12 cellular contexts compared by ENCODE assay signal in the genomic region with DNA sequence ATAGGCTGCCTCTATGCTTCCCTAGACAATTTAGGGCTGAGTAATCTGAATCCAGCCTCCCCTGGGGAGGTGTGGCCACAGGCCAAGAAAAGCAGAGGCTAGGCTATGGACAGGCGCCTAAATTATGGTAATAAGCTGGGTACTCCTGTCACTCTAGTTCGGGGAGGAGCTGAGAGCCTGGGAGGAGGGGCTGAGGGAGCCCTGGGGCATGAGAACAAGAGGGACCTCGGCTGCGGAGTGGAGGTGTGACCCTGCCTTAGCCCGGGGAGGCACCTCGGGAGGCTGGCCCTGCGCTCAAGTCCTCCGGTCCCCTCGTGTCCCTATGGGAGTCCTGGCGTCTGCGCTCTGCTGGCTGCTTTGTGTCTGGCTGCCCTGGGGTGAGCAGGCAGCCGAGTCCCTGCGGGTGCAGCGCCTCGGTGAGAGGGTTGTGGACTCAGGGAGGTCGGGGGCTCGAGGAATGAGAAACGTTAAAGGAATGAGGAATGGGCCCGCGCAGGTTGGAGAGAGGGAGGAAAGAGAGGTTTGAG. TPM values are rescaled to one million over a fixed set of nuclear protein-coding genes. Genes with fewer than 3 reads are reported as not detected.
DNase-seq lines count a peak whose midpoint lies in the region; ATAC-seq and FAIRE-seq lines count a peak whose summit lies in the region.
"Had no signal": no experiment of that assay in that cellular context is flagged by ENCODE, and none has a peak within 500 bp of the region (broad histone marks: within the 10 kb centered on the region; RNA-seq: fewer than 3 reads in every experiment).

A gene with protein sequence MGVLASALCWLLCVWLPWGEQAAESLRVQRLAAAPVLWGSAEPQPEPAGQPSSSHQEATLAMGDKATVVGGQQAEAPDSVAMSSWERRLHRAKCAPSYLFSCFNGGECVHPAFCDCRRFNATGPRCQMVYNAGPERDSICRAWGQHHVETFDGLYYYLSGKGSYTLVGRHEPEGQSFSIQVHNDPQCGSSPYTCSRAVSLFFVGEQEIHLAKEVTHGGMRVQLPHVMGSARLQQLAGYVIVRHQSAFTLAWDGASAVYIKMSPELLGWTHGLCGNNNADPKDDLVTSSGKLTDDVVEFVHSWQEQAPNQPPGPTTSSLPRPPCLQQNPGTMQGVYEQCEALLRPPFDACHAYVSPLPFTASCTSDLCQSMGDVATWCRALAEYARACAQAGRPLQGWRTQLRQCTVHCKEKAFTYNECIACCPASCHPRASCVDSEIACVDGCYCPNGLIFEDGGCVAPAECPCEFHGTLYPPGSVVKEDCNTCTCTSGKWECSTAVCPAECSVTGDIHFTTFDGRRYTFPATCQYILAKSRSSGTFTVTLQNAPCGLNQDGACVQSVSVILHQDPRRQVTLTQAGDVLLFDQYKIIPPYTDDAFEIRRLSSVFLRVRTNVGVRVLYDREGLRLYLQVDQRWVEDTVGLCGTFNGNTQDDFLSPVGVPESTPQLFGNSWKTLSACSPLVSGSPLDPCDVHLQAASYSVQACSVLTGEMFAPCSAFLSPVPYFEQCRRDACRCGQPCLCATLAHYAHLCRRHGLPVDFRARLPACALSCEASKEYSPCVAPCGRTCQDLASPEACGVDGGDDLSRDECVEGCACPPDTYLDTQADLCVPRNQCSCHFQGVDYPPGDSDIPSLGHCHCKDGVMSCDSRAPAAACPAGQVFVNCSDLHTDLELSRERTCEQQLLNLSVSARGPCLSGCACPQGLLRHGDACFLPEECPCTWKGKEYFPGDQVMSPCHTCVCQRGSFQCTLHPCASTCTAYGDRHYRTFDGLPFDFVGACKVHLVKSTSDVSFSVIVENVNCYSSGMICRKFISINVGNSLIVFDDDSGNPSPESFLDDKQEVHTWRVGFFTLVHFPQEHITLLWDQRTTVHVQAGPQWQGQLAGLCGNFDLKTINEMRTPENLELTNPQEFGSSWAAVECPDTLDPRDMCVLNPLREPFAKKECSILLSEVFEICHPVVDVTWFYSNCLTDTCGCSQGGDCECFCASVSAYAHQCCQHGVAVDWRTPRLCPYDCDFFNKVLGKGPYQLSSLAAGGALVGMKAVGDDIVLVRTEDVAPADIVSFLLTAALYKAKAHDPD (N-terminal part only) (plus strand): TSS at position 209 of the 527 bp plus-strand sequence. CDS start 114 bp downstream, at position 323.

- POLR2A ChIA-PET in activated CD4-positive, alpha-beta T cell treated with anti-CD3 and anti-CD28 coated beads for 36 hours (lab: Charles Lee), result no interaction called here

- peak; percentile 37 for ATAC-seq in activated CD4-positive, alpha-beta T cell treated with anti-CD3 and anti-CD28 coated beads for 36 hours
- no peak for ATAC-seq in HG02981 (IDR thresholded peaks at IDR 0.05; ENCODE audit: unreplicated experiment)
- ATAC-seq: activated naive CD8-positive, alpha-beta T cell treated with anti-CD3 and anti-CD28 coated beads, Interleukin-2, amount 50 U/mL, for 24 hours; left colon; psoas muscle had no signal

- H3K36me3 Mint-ChIP-seq in activated CD4-positive, alpha-beta T cell treated with anti-CD3 and anti-CD28 coated beads for 36 hours (ENCODE audit: low read depth), result no peaks in the 10 kb centered on the region

- no peak within 1 kb of the TSS for H3K4me3 Mint-ChIP-seq in activated CD4-positive, alpha-beta T cell treated with anti-CD3 and anti-CD28 coated beads for 36 hours
- H3K4me3 Mint-ChIP-seq: activated naive CD8-positive, alpha-beta T cell treated with anti-CD3 and anti-CD28 coated beads, Interleukin-2, amount 50 U/mL, for 24 hours had no signal

- CTCF ChIA-PET in activated CD4-positive, alpha-beta T cell treated with anti-CD3 and anti-CD28 coated beads for 36 hours (lab: Charles Lee), result no interaction called here

- intact Hi-C loops in activated CD4-positive, alpha-beta T cell treated with anti-CD3 and anti-CD28 coated beads for 36 hours (cut with DNase I, micrococcal nuclease), result no loop called here

- no peaks in the 10 kb centered on the region for H3K9me3 Mint-ChIP-seq in activated CD4-positive, alpha-beta T cell treated with anti-CD3 and anti-CD28 coated beads for 36 hours (ENCODE audit: low read depth)
- H3K9me3 Mint-ChIP-seq: activated naive CD8-positive, alpha-beta T cell treated with anti-CD3 and anti-CD28 coated beads, Interleukin-2, amount 50 U/mL, for 24 hours had no signal

- peaks cover 5% of the 10 kb centered on the region for H3K4me1 Mint-ChIP-seq in activated CD4-positive, alpha-beta T cell treated with anti-CD3 and anti-CD28 coated beads for 36 hours

- FAIRE-seq in HTR-8/SVneo (lab: Jason Lieb, UNC), result no peak

- peaks cover 36% of the 10 kb centered on the region for H3K27me3 Mint-ChIP-seq in activated CD4-positive, alpha-beta T cell treated with anti-CD3 and anti-CD28 coated beads for 36 hours

- no peak for DNase-seq in activated CD4-positive, alpha-beta T cell treated with anti-CD3 and anti-CD28 coated beads for 36 hours
- DNase-seq in activated CD4-positive, alpha-beta T cell treated with anti-CD3 and anti-CD28 coated beads, Interleukin-2, amount 50 U/mL, for 1 hour, result no peak
- DNase-seq in NCI-H2196 treated with DMSO at 0.1 percent for 48 hours (lab: John Stamatoyannopoulos, UW; ENCODE audit: unreplicated experiment) (peak; percentile 57), ecto neural progenitor cell (ENCODE audit: low spot score) (peak; percentile 81), retina (peak; percentile 56), HTR-8/SVneo (ENCODE audit: insufficient read length, low spot score) (no peak)
- no peak for DNase-seq in stimulated activated CD4-positive, alpha-beta T cell treated with anti-CD3 and anti-CD28 coated beads, Interleukin-15, amount 100 ng/mL, for 24 hours
- DNase-seq: activated naive CD8-positive, alpha-beta T cell treated with anti-CD3 and anti-CD28 coated beads, Interleukin-2, amount 50 U/mL, for 24 hours; left colon; psoas muscle; uterus had no signal

- H3K27ac Mint-ChIP-seq in activated CD4-positive, alpha-beta T cell treated with anti-CD3 and anti-CD28 coated beads for 36 hours, result no peak within 1 kb of the TSS
- H3K27ac Mint-ChIP-seq: activated naive CD8-positive, alpha-beta T cell treated with anti-CD3 and anti-CD28 coated beads, Interleukin-2, amount 50 U/mL, for 24 hours had no signal

RNA-seq across cellular contexts. Expression of the gene that starts here (rescaled TPM):
- not detected for total RNA-seq in activated CD4-positive, alpha-beta T cell treated with anti-CD3 and anti-CD28 coated beads for 36 hours
- total RNA-seq: left colon, psoas muscle had no signal

Comparison
In these comparisons a context has a peak if more than half of its experiments do, and no peak if none do; other contexts are left out.
1. Peak in ATAC-seq in activated CD4-positive, alpha-beta T cell treated with anti-CD3 and anti-CD28 coated beads for 36 hours; RNA of the gene not detected or under 1 TPM.
2. DNase-seq: peak in NCI-H2196 treated with DMSO at 0.1 percent for 48 hours (single experiment), ecto neural progenitor cell (single experiment) and retina (single experiment); none in activated CD4-positive, alpha-beta T cell treated with anti-CD3 and anti-CD28 coated beads for 36 hours (single experiment), activated CD4-positive, alpha-beta T cell treated with anti-CD3 and anti-CD28 coated beads, Interleukin-2, amount 50 U/mL, for 1 hour (single experiment), HTR-8/SVneo (single experiment) and stimulated activated CD4-positive, alpha-beta T cell treated with anti-CD3 and anti-CD28 coated beads, Interleukin-15, amount 100 ng/mL, for 24 hours (single experiment).